Comparison of ENCODE assay signal across 9 cellular contexts in the genomic region with DNA sequence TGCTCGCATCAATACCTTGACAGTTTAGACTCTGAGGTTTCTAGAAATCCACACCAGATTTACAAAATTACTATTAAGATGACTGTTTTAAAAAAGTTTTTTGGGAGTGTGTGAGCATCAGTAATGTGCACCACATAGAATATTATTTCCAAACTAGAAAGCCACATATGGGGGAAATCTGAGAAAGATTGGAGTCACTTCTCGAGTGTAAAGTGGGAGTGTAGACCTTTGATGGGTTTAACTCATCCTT. TPM values are rescaled to one million over a fixed set of nuclear protein-coding genes. Genes with fewer than 3 reads are reported as not detected.
DNase-seq lines count a peak whose midpoint lies in the region; ATAC-seq and TF ChIP-seq lines count a peak whose summit lies in the region.
"Had no signal": no experiment of that assay in that cellular context is flagged by ENCODE, and none has a peak within 500 bp of the region (broad histone marks: within the 10 kb centered on the region; RNA-seq: fewer than 3 reads in every experiment).

No MANE protein-coding gene starts in this region.

- ATAC-seq in activated naive CD8-positive, alpha-beta T cell treated with anti-CD3 and anti-CD28 coated beads, Interleukin-2, amount 10 ng/mL, durations not matched to agents 7 days and 5 days (ENCODE audit: low read depth): no peak
- no peak for ATAC-seq in natural killer cell treated with Interleukin-12 subunit alpha and Interleukin-12 subunit beta and Interleukin-15 and Interleukin-18, amount 100 ng/mL, for 72 hours
- no peak for ATAC-seq in left lobe of liver

- H3K27me3 Mint-ChIP-seq in activated naive CD8-positive, alpha-beta T cell treated with anti-CD3 and anti-CD28 coated beads, Interleukin-2, amount 10 ng/mL, durations not matched to agents 7 days and 5 days: peaks cover 35% of the 10 kb centered on the region
- peaks cover 15 to 45% of the 10 kb centered on the region in 2 donors for H3K27me3 Mint-ChIP-seq in natural killer cell treated with Interleukin-12 subunit alpha and Interleukin-12 subunit beta and Interleukin-15 and Interleukin-18, amount 100 ng/mL, for 72 hours

- H3K79me1 ChIP-seq in trophoblast cell (ENCODE audit: low read length): no peaks in the 10 kb centered on the region

- no peak for TF ChIP-seq POLR2A in uterus (IDR thresholded peaks at IDR 0.05)

- no peak overlapping the region for H3K23ac ChIP-seq in trophoblast cell (ENCODE audit: low read length)

- H3K4me1 Mint-ChIP-seq in activated naive CD8-positive, alpha-beta T cell treated with anti-CD3 and anti-CD28 coated beads, Interleukin-2, amount 10 ng/mL, durations not matched to agents 7 days and 5 days: peaks cover 7% of the 10 kb centered on the region
- H3K4me1 Mint-ChIP-seq in natural killer cell treated with Interleukin-12 subunit alpha and Interleukin-12 subunit beta and Interleukin-15 and Interleukin-18, amount 100 ng/mL, for 72 hours (ENCODE audit: low read depth in 2 of 2): peaks cover 0 to 2% of the 10 kb centered on the region in 2 donors

- H3K9me3 ChIP-seq in GM23248 (ENCODE audit: low read depth) (no peaks in the 10 kb centered on the region), uterus (no peaks in the 10 kb centered on the region), trophoblast cell (ENCODE audit: insufficient read depth, low read depth, low read length) (no peaks in the 10 kb centered on the region)

- H3K79me2 ChIP-seq in GM23248 (ENCODE audit: insufficient read depth): no peaks in the 10 kb centered on the region
- H3K79me2 ChIP-seq in trophoblast cell (ENCODE audit: control insufficient read depth, insufficient read depth, low read length, poor library complexity): no peaks in the 10 kb centered on the region

- H3K27me3 ChIP-seq in GM23248 (replicated peaks; ENCODE audit: insufficient read depth): peaks cover 26% of the 10 kb centered on the region
- peaks cover 0 to 6% of the 10 kb centered on the region in 2 donors for H3K27me3 ChIP-seq in uterus
- peaks cover 17% of the 10 kb centered on the region for H3K27me3 ChIP-seq in trophoblast cell (ENCODE audit: insufficient read depth, low read length)

- in situ Hi-C loops in GM23248 (cut with MboI): no loop called here

- H3K9ac ChIP-seq in GM23248: no peak overlapping the region
- H3K9ac ChIP-seq in trophoblast cell (ENCODE audit: low read length): no peak overlapping the region

- H3K27ac Mint-ChIP-seq in activated naive CD8-positive, alpha-beta T cell treated with anti-CD3 and anti-CD28 coated beads, Interleukin-2, amount 10 ng/mL, durations not matched to agents 7 days and 5 days: no peak overlapping the region
- H3K27ac Mint-ChIP-seq in natural killer cell treated with Interleukin-12 subunit alpha and Interleukin-12 subunit beta and Interleukin-15 and Interleukin-18, amount 100 ng/mL, for 72 hours: no peak overlapping the region

- H3K14ac ChIP-seq in trophoblast cell (ENCODE audit: low read length): no peak overlapping the region

- H3K4me1 ChIP-seq in GM23248 (ENCODE audit: insufficient read depth) (no peaks in the 10 kb centered on the region), uterus (no peaks in the 10 kb centered on the region), trophoblast cell (ENCODE audit: control insufficient read depth in 1 of 2, insufficient read depth in 2 of 2, low read length in 2 of 2) (peaks cover 8 to 9% of the 10 kb centered on the region in 2 experiments)

- intact Hi-C loops in uterus (cut with DNase I; ENCODE audit: low total_unique reads): no loop called here

- no peak overlapping the region for H3K4ac ChIP-seq in trophoblast cell (ENCODE audit: low read depth, low read length)

- no peaks in the 10 kb centered on the region for H3K9me2 ChIP-seq in GM23248 (ENCODE audit: insufficient read depth)

- no peaks in the 10 kb centered on the region for H4K20me1 ChIP-seq in GM23248 (ENCODE audit: insufficient read depth)

- H3K4me3 Mint-ChIP-seq in activated naive CD8-positive, alpha-beta T cell treated with anti-CD3 and anti-CD28 coated beads, Interleukin-2, amount 10 ng/mL, durations not matched to agents 7 days and 5 days: peak overlapping the region; percentile 75
- peak overlapping the region; percentile 60 for H3K4me3 Mint-ChIP-seq in natural killer cell treated with Interleukin-12 subunit alpha and Interleukin-12 subunit beta and Interleukin-15 and Interleukin-18, amount 100 ng/mL, for 72 hours

- no peak overlapping the region for H4K8ac ChIP-seq in trophoblast cell (ENCODE audit: low read depth, low read length)

- no peak overlapping the region for H3K18ac ChIP-seq in trophoblast cell (ENCODE audit: low read length)

- no peak overlapping the region for H4K12ac ChIP-seq in trophoblast cell (ENCODE audit: low read depth, low read length)

- H3K9me3 Mint-ChIP-seq in activated naive CD8-positive, alpha-beta T cell treated with anti-CD3 and anti-CD28 coated beads, Interleukin-2, amount 10 ng/mL, durations not matched to agents 7 days and 5 days: no peaks in the 10 kb centered on the region
- H3K9me3 Mint-ChIP-seq in natural killer cell treated with Interleukin-12 subunit alpha and Interleukin-12 subunit beta and Interleukin-15 and Interleukin-18, amount 100 ng/mL, for 72 hours: no peaks in the 10 kb centered on the region

- H3K4me2 ChIP-seq in GM23248 (ENCODE audit: unreplicated experiment) (no peak overlapping the region), trophoblast cell (ENCODE audit: low read length) (no peak overlapping the region)

- no peaks in the 10 kb centered on the region for H3F3A ChIP-seq in GM23248 (ENCODE audit: insufficient read depth)

- 22 to 27% methylated on average over 2 of the region's 2 CpGs for WGBS in GM23248 (ENCODE audit: low coverage in 1 of 2, low lambda C conversion rate in 2 of 2, missing lambda C conversion rate in 2 of 2), 2 experiments
- no CpG with 5 or more reads among the region's 2 CpGs for WGBS in trophoblast cell (ENCODE audit: extremely low coverage, insufficient coverage, insufficient read length)

- H4K91ac ChIP-seq in trophoblast cell (ENCODE audit: low read depth, low read length): no peak overlapping the region

- H3K36me3 Mint-ChIP-seq in activated naive CD8-positive, alpha-beta T cell treated with anti-CD3 and anti-CD28 coated beads, Interleukin-2, amount 10 ng/mL, durations not matched to agents 7 days and 5 days: no peaks in the 10 kb centered on the region
- H3K36me3 Mint-ChIP-seq in natural killer cell treated with Interleukin-12 subunit alpha and Interleukin-12 subunit beta and Interleukin-15 and Interleukin-18, amount 100 ng/mL, for 72 hours: no peaks in the 10 kb centered on the region

- H3K27ac ChIP-seq in C4-2B (peak overlapping the region; percentile 59), GM23248 (no peak overlapping the region), uterus (no peak overlapping the region), trophoblast cell (ENCODE audit: low read depth, low read length) (no peak overlapping the region)

- H2AFZ ChIP-seq in GM23248: no peak overlapping the region
- H2AFZ ChIP-seq in trophoblast cell (ENCODE audit: insufficient read depth, low read length, poor library complexity): no peak overlapping the region

- H2BK5ac ChIP-seq in trophoblast cell (ENCODE audit: low read depth, low read length, poor library complexity): no peak overlapping the region

- DNase-seq in GM23248 (no peak), left lobe of liver (ENCODE audit: low spot score) (no peak), NCI-H1092 treated with DMSO at 0.1 percent for 48 hours (lab: John Stamatoyannopoulos, UW) (no peak), uterus (no peak), trophoblast cell (no peak)
- no peak for DNase-seq in activated naive CD8-positive, alpha-beta T cell treated with anti-CD3 and anti-CD28 coated beads, Interleukin-2, amount 10 ng/mL, durations not matched to agents 7 days and 5 days
- DNase-seq in natural killer cell treated with Interleukin-12 subunit alpha and Interleukin-12 subunit beta and Interleukin-15 and Interleukin-18, amount 100 ng/mL, for 72 hours (ENCODE audit: low spot score): no peak
- DNase-seq: kidney glomerular epithelial cell had no signal

- no peak overlapping the region for H2BK12ac ChIP-seq in trophoblast cell (ENCODE audit: low read length)

- peak overlapping the region; percentile 55; the same call in 1 of the 2 replicates for H3K4me3 ChIP-seq in GM23248
- H3K4me3 ChIP-seq in uterus: no peak overlapping the region
- H3K4me3 ChIP-seq in trophoblast cell (ENCODE audit: low read depth, low read length): no peak overlapping the region

- H3K36me3 ChIP-seq in GM23248 (ENCODE audit: low read depth) (no peaks in the 10 kb centered on the region), uterus (no peaks in the 10 kb centered on the region), trophoblast cell (ENCODE audit: control insufficient read depth in 1 of 2, insufficient read depth in 2 of 2, low read length in 2 of 2) (no peaks in the 10 kb centered on the region)

- H2BK120ac ChIP-seq in trophoblast cell (ENCODE audit: insufficient read depth, low read length, poor library complexity): no peak overlapping the region

- no peak overlapping the region for H2AK5ac ChIP-seq in trophoblast cell (ENCODE audit: low read length)

- TF ChIP-seq CTCF in C4-2B (conservative IDR thresholded peaks at IDR 0.05): no peak
- TF ChIP-seq CTCF in uterus (IDR thresholded peaks at IDR 0.05): no peak

- POLR2A ChIA-PET in activated naive CD8-positive, alpha-beta T cell treated with anti-CD3 and anti-CD28 coated beads, Interleukin-2, amount 10 ng/mL, durations not matched to agents 7 days and 5 days (lab: Charles Lee): no interaction called here

RNA-seq across cellular contexts. Expression of a gene that starts 0.8 kb away (rescaled TPM):
- total RNA-seq in GM23248 (2014; rRNA removed; shearing (Covaris generic)): 0.22 TPM in 1 of 2 replicates, not detected in the other
- 0.03 TPM in 1 of 2 replicates, not detected in the other for polyA plus RNA-seq in GM23248 (2016; fragmentation: Nextera tagmentation; extraction: Ambion mirVana)
- 1 to 10 TPM; 3.6 to 3.7 TPM for total RNA-seq in activated naive CD8-positive, alpha-beta T cell treated with anti-CD3 and anti-CD28 coated beads, Interleukin-2, amount 10 ng/mL, durations not matched to agents 7 days and 5 days
- total RNA-seq in natural killer cell treated with Interleukin-12 subunit alpha and Interleukin-12 subunit beta and Interleukin-15 and Interleukin-18, amount 100 ng/mL, for 72 hours: 1 to 10 TPM in 1 of 2 donors, under 1 TPM in 1; 0.98 to 8.8 TPM
- 0.25 TPM for total RNA-seq in left lobe of liver
- total RNA-seq in uterus: 1 to 10 TPM in 1 of 4 donors, under 1 TPM in 2, not detected in 1; under 0.01 to 1.6 (median 0.62) TPM
- 0.08 and 0.12 TPM in 2 replicates for polyA plus RNA-seq in trophoblast cell (2013)

RNA-seq across cellular contexts. Expression of a gene that starts 46.3 kb away (rescaled TPM):
- 23.1 and 23.6 TPM in 2 replicates for total RNA-seq in GM23248 (2014; rRNA removed; shearing (Covaris generic))
- polyA plus RNA-seq in GM23248 (2016; fragmentation: Nextera tagmentation; extraction: Ambion mirVana): 15.9 and 16.3 TPM in 2 replicates
- total RNA-seq in activated naive CD8-positive, alpha-beta T cell treated with anti-CD3 and anti-CD28 coated beads, Interleukin-2, amount 10 ng/mL, durations not matched to agents 7 days and 5 days: 10 to 100 TPM; 59.1 to 61.1 TPM
- 10 to 100 TPM; 57.9 to 69.9 TPM for total RNA-seq in natural killer cell treated with Interleukin-12 subunit alpha and Interleukin-12 subunit beta and Interleukin-15 and Interleukin-18, amount 100 ng/mL, for 72 hours
- total RNA-seq in left lobe of liver (13.7 TPM), uterus (10 to 100 TPM; 31.2 to 88.4 (median 81.5) TPM)
- polyA plus RNA-seq in trophoblast cell (2013): 30.7 and 33.3 TPM in 2 replicates
